In genomic region chr12:6551496-6552139, GRCh38 we compare ENCODE assay signal across 9 cellular contexts. TPM values are rescaled to one million over a fixed set of nuclear protein-coding genes. Genes with fewer than 3 reads are reported as not detected.
DNase-seq lines count a peak whose midpoint lies in the region; ATAC-seq, FAIRE-seq and TF ChIP-seq lines count a peak whose summit lies in the region.
"Had no signal": no experiment of that assay in that cellular context is flagged by ENCODE, and none has a peak within 500 bp of the region (broad histone marks: within the 10 kb centered on the region; RNA-seq: fewer than 3 reads in every experiment).

No MANE protein-coding gene starts in this region.

- FAIRE-seq in keratinocyte (lab: Jason Lieb, UNC) = peak; percentile 59

- H3K9me3 ChIP-seq in breast epithelium (no peaks in the 10 kb centered on the region), keratinocyte (ENCODE audit: control insufficient read depth, low read depth, low read length) (no peaks in the 10 kb centered on the region)

- H3K4me1 ChIP-seq in breast epithelium = peaks cover 22 to 41% of the 10 kb centered on the region in 2 donors
- H3K4me1 ChIP-seq in keratinocyte (ENCODE audit: control insufficient read depth, extremely low read depth, insufficient read depth, low read length) = peaks cover 50% of the 10 kb centered on the region

- H4K20me1 ChIP-seq in keratinocyte (ENCODE audit: control insufficient read depth, extremely low read depth, insufficient read depth, low read length) = no peaks in the 10 kb centered on the region

- no peaks in the 10 kb centered on the region for H3K79me2 ChIP-seq in keratinocyte (ENCODE audit: control insufficient read depth, insufficient read depth, low read length)

- H3K9me1 ChIP-seq in keratinocyte (ENCODE audit: control insufficient read depth, extremely low read depth, insufficient read depth, low read length) = no peaks in the 10 kb centered on the region

- H3K9ac ChIP-seq in keratinocyte (ENCODE audit: control insufficient read depth, extremely low read depth, insufficient read depth, low read length) = no peak overlapping the region

- no peak for TF ChIP-seq CTCF in breast epithelium (IDR thresholded peaks at IDR 0.05)
- TF ChIP-seq CTCF in keratinocyte (optimal IDR thresholded peaks at IDR 0.05 in 1 of 3, IDR thresholded peaks at IDR 0.05 in 1 of 3, conservative IDR thresholded peaks at IDR 0.05 in 1 of 3; ENCODE audit: extremely low read depth in 1 of 3, insufficient read depth in 2 of 3, low read length in 3 of 3) = no peak
- no peak for TF ChIP-seq CTCF in GM13977 (IDR thresholded peaks at IDR 0.05; ENCODE audit: extremely low read depth, insufficient read depth, missing control alignments)

- H2AFZ ChIP-seq in keratinocyte (ENCODE audit: control insufficient read depth, low read length) = peak overlapping the region; percentile 41

- peak overlapping the region; percentile 85 to 88 for H3K27ac ChIP-seq in breast epithelium
- H3K27ac ChIP-seq in keratinocyte (ENCODE audit: control insufficient read depth, insufficient read depth, low read length) = no peak overlapping the region
- peak overlapping the region; percentile 92 for H3K27ac ChIP-seq in temporal lobe (ENCODE audit: low read depth, low read length)

- H3K36me3 ChIP-seq in breast epithelium (no peaks in the 10 kb centered on the region), keratinocyte (ENCODE audit: control insufficient read depth in 2 of 2, extremely low read depth in 1 of 2, insufficient read depth in 2 of 2, low read length in 2 of 2) (peaks cover 2 to 10% of the 10 kb centered on the region in 2 experiments)

- H3K27me3 ChIP-seq in breast epithelium (no peaks in the 10 kb centered on the region), keratinocyte (ENCODE audit: control insufficient read depth, extremely low read depth, insufficient read depth, low read length) (no peaks in the 10 kb centered on the region)

- no peak for TF ChIP-seq POLR2A in breast epithelium (IDR thresholded peaks at IDR 0.05)

- H3K4me3 ChIP-seq in breast epithelium = peak overlapping the region; percentile 7 to 41 (median 9)
- no peak overlapping the region for H3K4me3 ChIP-seq in keratinocyte (ENCODE audit: control insufficient read depth in 2 of 3, extremely low read depth in 1 of 3, insufficient read depth in 2 of 3, low read depth in 1 of 3, low read length in 3 of 3)

- H3K4me2 ChIP-seq in keratinocyte (ENCODE audit: control insufficient read depth, extremely low read depth, insufficient read depth, low read depth, low read length) = peak overlapping the region; percentile 22

- ATAC-seq in GM19452 (IDR thresholded peaks at IDR 0.05; ENCODE audit: unreplicated experiment) (no peak), GM18858 (IDR thresholded peaks at IDR 0.05; ENCODE audit: unreplicated experiment) (no peak)
- ATAC-seq: activated T-cell treated with anti-CD3 and anti-CD28 coated beads, Interleukin-2, amount 50 U/mL, for 4 hours had no signal

- in situ Hi-C loops in GM13977 (cut with MboI; ENCODE audit: low pct_unique_long_range_greater_than_20kb, low sequenced_read_pairs, unreplicated experiment) = no loop called here

- intact Hi-C loops in breast epithelium (cut with DNase I; ENCODE audit: low total_unique reads) = no loop called here

- DNase-seq in HS-27A (ENCODE audit: low read depth) = peak; percentile 57
- DNase-seq in breast epithelium (ENCODE audit: low spot score in 2 of 2) = no peak
- DNase-seq in keratinocyte (ENCODE audit: low read depth, low spot score) = no peak
- no peak for DNase-seq in GM13977 (ENCODE audit: low spot score)
- DNase-seq in DMS153 treated with DMSO at 0.1 percent for 48 hours (lab: John Stamatoyannopoulos, UW; ENCODE audit: unreplicated experiment) = no peak
- DNase-seq: activated T-cell treated with anti-CD3 and anti-CD28 coated beads, Interleukin-2, amount 50 U/mL, for 4 hours had no signal

- dilution Hi-C loops in keratinocyte (cut with MboI; ENCODE audit: extremely low pct_ligation_motif_present, low sequenced_read_pairs) = no loop called here

RNA-seq across cellular contexts. Expression of gene IFFO1, which starts 4.2 kb away (rescaled TPM):
- total RNA-seq in breast epithelium (10 to 100 TPM in 2 of 3 donors, 1 to 10 TPM in 1; 7.2 to 22.4 (median 15.7) TPM), temporal lobe (4.9 TPM)
- polyA plus RNA-seq in keratinocyte = 0.67 to 1.0 TPM (median 0.75 TPM) in 3 replicates
- polyA plus RNA-seq in keratinocyte (2011; ENCODE audit: low read depth) = 0.12 TPM
- 0.28 and 0.70 TPM in 2 replicates for polyA plus RNA-seq in keratinocyte (2011; cell fraction: cytosol; rRNA removed)
- polyA plus RNA-seq in keratinocyte (2011; cell fraction: nucleus; rRNA removed) = 1.0 and 1.3 TPM in 2 replicates
- 0.24 and 0.58 TPM in 2 replicates for polyA plus RNA-seq in keratinocyte (2012; ENCODE audit: low replicate concordance)
- polyA minus RNA-seq in keratinocyte = 0.30 to 0.80 TPM (median 0.53 TPM) in 3 replicates
- not detected for polyA minus RNA-seq in keratinocyte (2011; cell fraction: cytosol; rRNA and poly(A)+ RNA removed)
- 0.62 and 0.84 TPM in 2 replicates for polyA minus RNA-seq in keratinocyte (2011; cell fraction: nucleus; rRNA and poly(A)+ RNA removed)

RNA-seq across cellular contexts. Expression of gene NOP2, which starts 16.5 kb away (rescaled TPM):
- total RNA-seq in breast epithelium = 10 to 100 TPM; 30.6 to 37.6 (median 31.5) TPM
- polyA plus RNA-seq in keratinocyte = 85.9 to 108 TPM (median 94.4 TPM) in 3 replicates
- 80.5 TPM for polyA plus RNA-seq in keratinocyte (2011; ENCODE audit: low read depth)
- polyA plus RNA-seq in keratinocyte (2011; cell fraction: cytosol; rRNA removed) = 47.6 and 60.9 TPM in 2 replicates
- polyA plus RNA-seq in keratinocyte (2011; cell fraction: nucleus; rRNA removed) = 204 and 213 TPM in 2 replicates
- 43.9 and 68.1 TPM in 2 replicates for polyA plus RNA-seq in keratinocyte (2012; ENCODE audit: low replicate concordance)
- 42.4 to 61.1 TPM (median 42.9 TPM) in 3 replicates for polyA minus RNA-seq in keratinocyte
- 31.8 TPM for polyA minus RNA-seq in keratinocyte (2011; cell fraction: cytosol; rRNA and poly(A)+ RNA removed)
- polyA minus RNA-seq in keratinocyte (2011; cell fraction: nucleus; rRNA and poly(A)+ RNA removed) = 46.1 and 59.3 TPM in 2 replicates
- 8.4 TPM for total RNA-seq in temporal lobe

RNA-seq across cellular contexts. Expression of gene GAPDH, which starts 17.3 kb away (rescaled TPM):
- total RNA-seq in breast epithelium (1,000 to 10,000 TPM; 1,134 to 1,818 (median 1,628) TPM), temporal lobe (1,154 TPM)
- 8,390 to 11,361 TPM (median 8,495 TPM) in 3 replicates for polyA plus RNA-seq in keratinocyte
- 464 TPM for polyA plus RNA-seq in keratinocyte (2011; ENCODE audit: low read depth)
- 9,909 and 15,796 TPM in 2 replicates for polyA plus RNA-seq in keratinocyte (2011; cell fraction: cytosol; rRNA removed)
- polyA plus RNA-seq in keratinocyte (2011; cell fraction: nucleus; rRNA removed) = 2,407 and 3,190 TPM in 2 replicates
- polyA plus RNA-seq in keratinocyte (2012; ENCODE audit: low replicate concordance) = 2,657 and 5,888 TPM in 2 replicates
- 9,189 to 16,538 TPM (median 11,739 TPM) in 3 replicates for polyA minus RNA-seq in keratinocyte
- polyA minus RNA-seq in keratinocyte (2011; cell fraction: cytosol; rRNA and poly(A)+ RNA removed) = 9,400 TPM
- polyA minus RNA-seq in keratinocyte (2011; cell fraction: nucleus; rRNA and poly(A)+ RNA removed) = 1,390 and 1,424 TPM in 2 replicates

RNA-seq across cellular contexts. Expression of gene CHD4, which starts 55.6 kb away (rescaled TPM):
- total RNA-seq in breast epithelium = 100 to 1,000 TPM; 162 to 227 (median 203) TPM
- polyA plus RNA-seq in keratinocyte = 79.7 to 93.1 TPM (median 81.2 TPM) in 3 replicates
- polyA plus RNA-seq in keratinocyte (2011; ENCODE audit: low read depth) = 360 TPM
- 77.1 and 92.5 TPM in 2 replicates for polyA plus RNA-seq in keratinocyte (2011; cell fraction: cytosol; rRNA removed)
- 223 and 264 TPM in 2 replicates for polyA plus RNA-seq in keratinocyte (2011; cell fraction: nucleus; rRNA removed)
- polyA plus RNA-seq in keratinocyte (2012; ENCODE audit: low replicate concordance) = 101 and 119 TPM in 2 replicates
- 180 to 319 TPM (median 235 TPM) in 3 replicates for polyA minus RNA-seq in keratinocyte
- polyA minus RNA-seq in keratinocyte (2011; cell fraction: cytosol; rRNA and poly(A)+ RNA removed) = 112 TPM
- polyA minus RNA-seq in keratinocyte (2011; cell fraction: nucleus; rRNA and poly(A)+ RNA removed) = 108 and 190 TPM in 2 replicates
- 171 TPM for total RNA-seq in temporal lobe

RNA-seq across cellular contexts. Expression of gene NCAPD2, which starts 57.7 kb away (rescaled TPM):
- 10 to 100 TPM; 21.6 to 66.7 (median 53.9) TPM for total RNA-seq in breast epithelium
- polyA plus RNA-seq in keratinocyte = 12.3 to 34.6 TPM (median 33.7 TPM) in 3 replicates
- polyA plus RNA-seq in keratinocyte (2011; ENCODE audit: low read depth) = 10.5 TPM
- polyA plus RNA-seq in keratinocyte (2011; cell fraction: cytosol; rRNA removed) = 12.0 and 14.9 TPM in 2 replicates
- polyA plus RNA-seq in keratinocyte (2011; cell fraction: nucleus; rRNA removed) = 17.8 and 18.1 TPM in 2 replicates
- polyA plus RNA-seq in keratinocyte (2012; ENCODE audit: low replicate concordance) = 6.2 and 29.3 TPM in 2 replicates
- 18.2 to 60.7 TPM (median 52.1 TPM) in 3 replicates for polyA minus RNA-seq in keratinocyte
- 25.1 TPM for polyA minus RNA-seq in keratinocyte (2011; cell fraction: cytosol; rRNA and poly(A)+ RNA removed)
- polyA minus RNA-seq in keratinocyte (2011; cell fraction: nucleus; rRNA and poly(A)+ RNA removed) = 17.0 and 26.1 TPM in 2 replicates
- 11.6 TPM for total RNA-seq in temporal lobe

Comparison
In these comparisons a context has a peak if more than half of its experiments do, and no peak if none do; other contexts are left out.
1. H3K4me3 ChIP-seq: peak in breast epithelium (3 of 3); none in keratinocyte (0 of 3).